19 cellular contexts compared by ENCODE assay signal in the genomic region with DNA sequence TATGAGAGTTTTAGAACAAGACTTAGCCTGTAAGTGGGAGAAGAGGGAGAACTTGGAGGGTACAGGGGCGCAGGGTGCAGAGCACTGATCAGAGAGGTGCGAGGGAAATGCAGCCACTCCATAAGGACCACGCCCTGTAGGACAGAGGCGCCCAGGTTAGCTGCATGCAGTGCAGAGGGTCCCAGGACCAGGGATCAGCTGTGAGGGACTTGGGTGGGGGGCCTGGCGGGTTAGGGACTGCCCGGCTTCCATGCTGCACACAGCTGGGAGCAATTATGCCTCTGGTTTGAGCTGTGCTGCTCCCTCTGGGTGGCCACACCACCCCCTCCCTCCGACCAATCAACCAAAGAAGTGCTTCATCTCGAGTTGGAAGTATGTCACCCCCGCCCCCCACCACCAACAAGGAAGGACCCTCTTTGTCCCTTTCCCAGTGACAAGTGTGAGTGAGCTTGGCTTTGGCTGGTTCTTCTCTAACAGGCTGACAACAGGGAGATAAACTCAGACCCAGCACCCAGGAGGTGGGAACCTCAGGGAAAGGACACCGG. TPM values are rescaled to one million over a fixed set of nuclear protein-coding genes. Genes with fewer than 3 reads are reported as not detected.
DNase-seq lines count a peak whose midpoint lies in the region; ATAC-seq and TF ChIP-seq lines count a peak whose summit lies in the region.
"Had no signal": no experiment of that assay in that cellular context is flagged by ENCODE, and none has a peak within 500 bp of the region (broad histone marks: within the 10 kb centered on the region; RNA-seq: fewer than 3 reads in every experiment).

No MANE protein-coding gene starts in this region.

- H3K9me3 ChIP-seq in cardiac muscle cell (ENCODE audit: low read depth) (no peaks in the 10 kb centered on the region), osteoblast (ENCODE audit: low read depth, low read length) (no peaks in the 10 kb centered on the region), aorta (ENCODE audit: control insufficient read depth, low read length) (no peaks in the 10 kb centered on the region)

- H3K4me1 ChIP-seq in cardiac muscle cell (ENCODE audit: low read depth): peaks cover 36% of the 10 kb centered on the region
- H3K4me1 ChIP-seq in osteoblast (ENCODE audit: insufficient read depth, low read length): peaks cover 50% of the 10 kb centered on the region
- H3K4me1 ChIP-seq in aorta (ENCODE audit: control insufficient read depth in 1 of 2, insufficient read depth in 2 of 2, low read length in 2 of 2): peaks cover 0 to 2% of the 10 kb centered on the region in 2 donors

- H3K27ac ChIP-seq in cardiac muscle cell: peak overlapping the region; percentile 81
- peak overlapping the region; percentile 96 to 98 for H3K27ac ChIP-seq in coronary artery
- H3K27ac ChIP-seq in osteoblast (ENCODE audit: low read depth, low read length): peak overlapping the region; percentile 98
- peak overlapping the region; percentile 58 to 78 for H3K27ac ChIP-seq in aorta (ENCODE audit: low read depth in 1 of 2, low read length in 2 of 2)
- H3K27ac ChIP-seq: GM23248 had no signal

- H3K27me3 ChIP-seq in cardiac muscle cell: no peaks in the 10 kb centered on the region
- H3K27me3 ChIP-seq in osteoblast (ENCODE audit: insufficient read depth, low read length): no peaks in the 10 kb centered on the region
- no peaks in the 10 kb centered on the region for H3K27me3 ChIP-seq in aorta (ENCODE audit: control insufficient read depth in 1 of 2, insufficient read depth in 2 of 2, low read length in 1 of 2)

- peaks cover 54% of the 10 kb centered on the region for H3K79me2 ChIP-seq in osteoblast (ENCODE audit: insufficient read depth, low read length)

- H3K4me3 ChIP-seq in cardiac muscle cell (no peak overlapping the region), coronary artery (peak overlapping the region; percentile 56), osteoblast (ENCODE audit: insufficient read depth, low read length) (no peak overlapping the region), aorta (ENCODE audit: low read length in 2 of 2) (peak overlapping the region in 1 of 2 donors; percentile 92)
- H3K4me3 ChIP-seq: GM23248 had no signal

- H3K4me2 ChIP-seq in osteoblast (ENCODE audit: insufficient read depth, low read length): peak overlapping the region; percentile 80

- TF ChIP-seq CTCF in cardiac muscle cell (IDR thresholded peaks at IDR 0.05; ENCODE audit: low read depth, low read length) (no peak), coronary artery (IDR thresholded peaks at IDR 0.05) (no peak), osteoblast (IDR thresholded peaks at IDR 0.05; ENCODE audit: extremely low read depth, low read depth, low read length) (no peak)

- ATAC-seq in Right ventricle myocardium inferior: no peak
- no peak for ATAC-seq in aorta (ENCODE audit: low FRiP score)
- ATAC-seq in HG02840 (IDR thresholded peaks at IDR 0.05; ENCODE audit: low FRiP score, unreplicated experiment): no peak

- H4K20me1 ChIP-seq in osteoblast (ENCODE audit: insufficient read depth, low read length): peaks cover 4% of the 10 kb centered on the region

- H3K36me3 ChIP-seq in cardiac muscle cell (no peaks in the 10 kb centered on the region), osteoblast (ENCODE audit: insufficient read depth, low read length) (peaks cover 60% of the 10 kb centered on the region), aorta (ENCODE audit: control insufficient read depth in 1 of 2, insufficient read depth in 2 of 2, low read length in 1 of 2) (peaks cover 3 to 4% of the 10 kb centered on the region in 2 donors)

- no peak overlapping the region for H2AFZ ChIP-seq in osteoblast (ENCODE audit: low read length)
- H2AFZ ChIP-seq: GM23248 had no signal

- peak in 1 of 2 donors; percentile 52 for DNase-seq in cardiac muscle cell (ENCODE audit: low read depth in 1 of 2, low spot score in 1 of 2)
- DNase-seq in Right ventricle myocardium inferior (ENCODE audit: missing footprints): no peak
- DNase-seq in coronary artery (ENCODE audit: low spot score): no peak
- DNase-seq in osteoblast (ENCODE audit: insufficient read length, low spot score, missing footprints): no peak
- DNase-seq in aorta: no peak
- DNase-seq in activated CD4-positive, alpha-beta T cell treated with anti-CD3 and anti-CD28 coated beads, Interleukin-2, amount 50 U/mL, for 4 hours: no peak
- DNase-seq in HCEC 1CT: no peak
- DNase-seq: CD4-positive, alpha-beta T cell; DMS153; GDM1; GM23248; KBM-7; NCI-H1417; NCI-H187 treated with DMSO at 0.1 percent for 48 hours; NCI-H2227 treated with DMSO at 0.1 percent for 48 hours; NCI-H510A treated with DMSO at 0.1 percent for 48 hours; NCI-H774; RPMI8226 had no signal

- intact Hi-C loops in Right ventricle myocardium inferior (cut with DNase I) (no loop called here), aorta (cut with DNase I) (loop anchor here in 1 of 2 donors (5.0 kb wide), 1 partner anchor 82 kb away; no protein-coding TSS in a partner anchor)

- WGBS in aorta, 2 donors: 21 to 23% methylated on average over 10 of the region's 10 CpGs

RNA-seq across cellular contexts. Expression of a gene that starts 22.2 kb away (rescaled TPM):
- total RNA-seq in cardiac muscle cell: 0.09 TPM in 1 of 2 replicates, not detected in the other
- 0.40 and 0.55 TPM in 2 replicates for polyA plus RNA-seq in cardiac muscle cell
- total RNA-seq in Right ventricle myocardium inferior: 0.35 TPM
- total RNA-seq in osteoblast: 0.29 and 1.1 TPM in 2 replicates
- 1 to 10 TPM; 1.9 to 3.0 TPM for total RNA-seq in aorta
- polyA plus RNA-seq in aorta: 10 to 100 TPM in 1 of 2 donors, 1 to 10 TPM in 1; 2.6 to 41.6 TPM
